8 cellular contexts compared by ENCODE assay signal in the genomic region with DNA sequence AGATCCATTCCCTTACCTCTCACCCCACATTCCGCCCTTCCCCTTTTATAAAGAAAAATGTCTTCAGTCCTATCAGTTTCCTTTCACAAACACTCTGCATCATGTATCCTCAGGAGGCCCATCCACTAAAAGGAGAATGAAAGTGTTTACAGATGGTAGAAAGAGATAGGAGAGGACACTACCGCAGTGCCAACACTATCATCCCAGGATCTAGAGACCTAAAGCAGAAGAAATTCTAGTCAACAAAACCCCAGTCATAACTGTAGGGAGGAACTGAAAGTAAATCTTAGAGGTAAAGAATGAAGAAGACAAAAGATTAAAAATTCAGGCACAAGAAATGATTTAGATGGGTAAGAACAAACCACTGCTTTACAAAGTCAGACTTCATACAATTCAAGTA.
DNase-seq lines count a peak whose midpoint lies in the region; ATAC-seq lines count a peak whose summit lies in the region.

No MANE protein-coding gene starts in this region.

- H3K27ac ChIP-seq in CD8-positive, alpha-beta memory T cell (ENCODE audit: low read depth, low read length), result no peak overlapping the region

- CTCF ChIA-PET in CD8-positive, alpha-beta memory T cell (lab: Charles Lee), result no interaction called here

- H3K9me3 ChIP-seq in CD8-positive, alpha-beta memory T cell (ENCODE audit: low read length), result no peaks in the 10 kb centered on the region

- H3K27ac Mint-ChIP-seq in CD8-positive, alpha-beta memory T cell, result peak overlapping the region in 6 of 8 donors; percentile 6 to 78 (median 30)
- peak overlapping the region; percentile 7 for H3K27ac Mint-ChIP-seq in activated naive CD8-positive, alpha-beta T cell treated with anti-CD3 and anti-CD28 coated beads, Interleukin-2, amount 50 U/mL, for 24 hours

- H3K9me3 Mint-ChIP-seq in CD8-positive, alpha-beta memory T cell, result peaks cover 0 to 2% (median 0%) of the 10 kb centered on the region in 5 donors
- H3K9me3 Mint-ChIP-seq in activated naive CD8-positive, alpha-beta T cell treated with anti-CD3 and anti-CD28 coated beads, Interleukin-2, amount 50 U/mL, for 24 hours, result peaks cover 3% of the 10 kb centered on the region

- no peaks in the 10 kb centered on the region for H3K27me3 ChIP-seq in CD8-positive, alpha-beta memory T cell (ENCODE audit: insufficient read depth, low read length, poor library complexity, severe bottlenecking)
- no peaks in the 10 kb centered on the region for H3K27me3 ChIP-seq in H7 (ENCODE audit: control insufficient read depth, insufficient read depth, low read length)

- H3K4me3 Mint-ChIP-seq in CD8-positive, alpha-beta memory T cell, result peak overlapping the region in 3 of 7 donors; percentile 1 to 20 (median 10)
- H3K4me3 Mint-ChIP-seq in activated naive CD8-positive, alpha-beta T cell treated with anti-CD3 and anti-CD28 coated beads, Interleukin-2, amount 50 U/mL, for 24 hours, result no peak overlapping the region

- H3K4me1 ChIP-seq in CD8-positive, alpha-beta memory T cell (ENCODE audit: insufficient read depth, low read length), result peaks cover 61% of the 10 kb centered on the region

- H3K36me3 Mint-ChIP-seq in CD8-positive, alpha-beta memory T cell, result peaks cover 0 to 4% (median 0%) of the 10 kb centered on the region in 3 donors
- peaks cover 1% of the 10 kb centered on the region for H3K36me3 Mint-ChIP-seq in activated naive CD8-positive, alpha-beta T cell treated with anti-CD3 and anti-CD28 coated beads, Interleukin-2, amount 50 U/mL, for 24 hours (ENCODE audit: low read depth)

- H3K4me3 ChIP-seq in CD8-positive, alpha-beta memory T cell (ENCODE audit: low read length), result no peak overlapping the region
- H3K4me3 ChIP-seq in H7 (ENCODE audit: insufficient read depth, low read depth, low read length), result no peak overlapping the region

- H3K27me3 Mint-ChIP-seq in CD8-positive, alpha-beta memory T cell, result no peaks in the 10 kb centered on the region
- H3K27me3 Mint-ChIP-seq in activated naive CD8-positive, alpha-beta T cell treated with anti-CD3 and anti-CD28 coated beads, Interleukin-2, amount 50 U/mL, for 24 hours, result no peaks in the 10 kb centered on the region

- peak; percentile 60 for ATAC-seq in GM19372 (IDR thresholded peaks at IDR 0.05; ENCODE audit: low read depth, unreplicated experiment)
- ATAC-seq in HG03280 (IDR thresholded peaks at IDR 0.05; ENCODE audit: unreplicated experiment), result peak; percentile 60
- no peak for ATAC-seq in activated naive CD8-positive, alpha-beta T cell treated with anti-CD3 and anti-CD28 coated beads, Interleukin-2, amount 50 U/mL, for 24 hours

- no peaks in the 10 kb centered on the region for H3K36me3 ChIP-seq in CD8-positive, alpha-beta memory T cell (ENCODE audit: insufficient read depth, low read length)
- H3K36me3 ChIP-seq in H7 (replicated peaks; ENCODE audit: control insufficient read depth, insufficient read depth, low read length), result no peaks in the 10 kb centered on the region

- no peak for DNase-seq in CD8-positive, alpha-beta memory T cell
- no peak for DNase-seq in activated naive CD8-positive, alpha-beta T cell treated with anti-CD3 and anti-CD28 coated beads, Interleukin-2, amount 50 U/mL, for 24 hours
- no peak for DNase-seq in stimulated activated naive CD4-positive, alpha-beta T cell treated with Interleukin-2 at 50 U/mL for 16 hours (lab: John Stamatoyannopoulos, UW)
- DNase-seq in dermis blood vessel endothelial cell (no peak), DMS53 (lab: John Stamatoyannopoulos, UW) (no peak), H7 (no peak)

- POLR2A ChIA-PET in CD8-positive, alpha-beta memory T cell (lab: Charles Lee), result no interaction called here

- peaks cover 70 to 88% (median 87%) of the 10 kb centered on the region in 3 donors for H3K4me1 Mint-ChIP-seq in CD8-positive, alpha-beta memory T cell
- peaks cover 75% of the 10 kb centered on the region for H3K4me1 Mint-ChIP-seq in activated naive CD8-positive, alpha-beta T cell treated with anti-CD3 and anti-CD28 coated beads, Interleukin-2, amount 50 U/mL, for 24 hours
